In genomic region chr4:89299153-89299789, GRCh38 we compare ENCODE assay signal across 1 cellular context.
TF ChIP-seq lines count a peak whose summit lies in the region.

No MANE protein-coding gene starts in this region.

TF ChIP-seq in K562, 482 proteins besides CTCF, POLR2A, EP300 and RAD21 (continued from another document and continues in another):
- no peak for TF ChIP-seq MNT (conservative IDR thresholded peaks at IDR 0.05)
- no peak for TF ChIP-seq KLF1 (tag; IDR thresholded peaks at IDR 0.05)
- TF ChIP-seq, protein P1, sequence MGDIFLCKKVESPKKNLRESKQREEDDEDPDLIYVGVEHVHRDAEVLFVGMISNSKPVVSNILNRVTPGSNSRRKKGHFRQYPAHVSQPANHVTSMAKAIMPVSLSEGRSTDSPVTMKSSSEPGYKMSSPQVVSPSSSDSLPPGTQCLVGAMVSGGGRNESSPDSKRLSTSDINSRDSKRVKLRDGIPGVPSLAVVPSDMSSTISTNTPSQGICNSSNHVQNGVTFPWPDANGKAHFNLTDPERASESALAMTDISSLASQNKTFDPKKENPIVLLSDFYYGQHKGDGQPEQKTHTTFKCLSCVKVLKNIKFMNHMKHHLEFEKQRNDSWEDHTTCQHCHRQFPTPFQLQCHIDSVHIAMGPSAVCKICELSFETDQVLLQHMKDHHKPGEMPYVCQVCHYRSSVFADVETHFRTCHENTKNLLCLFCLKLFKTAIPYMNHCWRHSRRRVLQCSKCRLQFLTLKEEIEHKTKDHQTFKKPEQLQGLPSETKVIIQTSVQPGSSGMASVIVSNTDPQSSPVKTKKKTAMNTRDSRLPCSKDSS (IDR thresholded peaks at IDR 0.05; ENCODE audit: low read depth, partially characterized antibody), result no peak
- TF ChIP-seq NCOR1 (IDR thresholded peaks at IDR 0.05), result peak; percentile 14; the same call in 1 of the 2 replicates
- no peak for TF ChIP-seq ZNF12 (CRISPR knock-in tag; IDR thresholded peaks at IDR 0.05)
- TF ChIP-seq NFE2 (IDR thresholded peaks at IDR 0.05; ENCODE audit: low read depth), result peak; percentile 28; the same call in 1 of the 2 replicates
- TF ChIP-seq ZNF263 (CRISPR knock-in tag; IDR thresholded peaks at IDR 0.05; ENCODE audit: borderline replicate concordance), result no peak
- no peak for TF ChIP-seq AFF1 (IDR thresholded peaks at IDR 0.05; ENCODE audit: low read depth in 1 of 2, partially characterized antibody in 2 of 2)
- no peak for TF ChIP-seq ZNF76 (CRISPR knock-in tag; IDR thresholded peaks at IDR 0.05; ENCODE audit: borderline replicate concordance)
- TF ChIP-seq HNRNPUL1 (IDR thresholded peaks at IDR 0.05; ENCODE audit: low read length), result no peak
- no peak for TF ChIP-seq CCAR2 (IDR thresholded peaks at IDR 0.05; ENCODE audit: low read depth, low read length)
- peak; percentile 62 for TF ChIP-seq CBFA2T3 (IDR thresholded peaks at IDR 0.05)
- TF ChIP-seq ETS1 (conservative IDR thresholded peaks at IDR 0.05; ENCODE audit: control insufficient read depth, low read depth, low read length), result no peak
- no peak for TF ChIP-seq KDM1A (IDR thresholded peaks at IDR 0.05)
- TF ChIP-seq, protein P2, sequence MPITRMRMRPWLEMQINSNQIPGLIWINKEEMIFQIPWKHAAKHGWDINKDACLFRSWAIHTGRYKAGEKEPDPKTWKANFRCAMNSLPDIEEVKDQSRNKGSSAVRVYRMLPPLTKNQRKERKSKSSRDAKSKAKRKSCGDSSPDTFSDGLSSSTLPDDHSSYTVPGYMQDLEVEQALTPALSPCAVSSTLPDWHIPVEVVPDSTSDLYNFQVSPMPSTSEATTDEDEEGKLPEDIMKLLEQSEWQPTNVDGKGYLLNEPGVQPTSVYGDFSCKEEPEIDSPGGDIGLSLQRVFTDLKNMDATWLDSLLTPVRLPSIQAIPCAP (CRISPR knock-in tag; IDR thresholded peaks at IDR 0.05; ENCODE audit: borderline replicate concordance), result no peak
- no peak for TF ChIP-seq XRCC5 (IDR thresholded peaks at IDR 0.05; ENCODE audit: low read depth, low read length)
- TF ChIP-seq GABPB1 (CRISPR knock-in tag; IDR thresholded peaks at IDR 0.05), result no peak
- no peak for TF ChIP-seq PTRF (tag; IDR thresholded peaks at IDR 0.05)
- TF ChIP-seq, protein P3, sequence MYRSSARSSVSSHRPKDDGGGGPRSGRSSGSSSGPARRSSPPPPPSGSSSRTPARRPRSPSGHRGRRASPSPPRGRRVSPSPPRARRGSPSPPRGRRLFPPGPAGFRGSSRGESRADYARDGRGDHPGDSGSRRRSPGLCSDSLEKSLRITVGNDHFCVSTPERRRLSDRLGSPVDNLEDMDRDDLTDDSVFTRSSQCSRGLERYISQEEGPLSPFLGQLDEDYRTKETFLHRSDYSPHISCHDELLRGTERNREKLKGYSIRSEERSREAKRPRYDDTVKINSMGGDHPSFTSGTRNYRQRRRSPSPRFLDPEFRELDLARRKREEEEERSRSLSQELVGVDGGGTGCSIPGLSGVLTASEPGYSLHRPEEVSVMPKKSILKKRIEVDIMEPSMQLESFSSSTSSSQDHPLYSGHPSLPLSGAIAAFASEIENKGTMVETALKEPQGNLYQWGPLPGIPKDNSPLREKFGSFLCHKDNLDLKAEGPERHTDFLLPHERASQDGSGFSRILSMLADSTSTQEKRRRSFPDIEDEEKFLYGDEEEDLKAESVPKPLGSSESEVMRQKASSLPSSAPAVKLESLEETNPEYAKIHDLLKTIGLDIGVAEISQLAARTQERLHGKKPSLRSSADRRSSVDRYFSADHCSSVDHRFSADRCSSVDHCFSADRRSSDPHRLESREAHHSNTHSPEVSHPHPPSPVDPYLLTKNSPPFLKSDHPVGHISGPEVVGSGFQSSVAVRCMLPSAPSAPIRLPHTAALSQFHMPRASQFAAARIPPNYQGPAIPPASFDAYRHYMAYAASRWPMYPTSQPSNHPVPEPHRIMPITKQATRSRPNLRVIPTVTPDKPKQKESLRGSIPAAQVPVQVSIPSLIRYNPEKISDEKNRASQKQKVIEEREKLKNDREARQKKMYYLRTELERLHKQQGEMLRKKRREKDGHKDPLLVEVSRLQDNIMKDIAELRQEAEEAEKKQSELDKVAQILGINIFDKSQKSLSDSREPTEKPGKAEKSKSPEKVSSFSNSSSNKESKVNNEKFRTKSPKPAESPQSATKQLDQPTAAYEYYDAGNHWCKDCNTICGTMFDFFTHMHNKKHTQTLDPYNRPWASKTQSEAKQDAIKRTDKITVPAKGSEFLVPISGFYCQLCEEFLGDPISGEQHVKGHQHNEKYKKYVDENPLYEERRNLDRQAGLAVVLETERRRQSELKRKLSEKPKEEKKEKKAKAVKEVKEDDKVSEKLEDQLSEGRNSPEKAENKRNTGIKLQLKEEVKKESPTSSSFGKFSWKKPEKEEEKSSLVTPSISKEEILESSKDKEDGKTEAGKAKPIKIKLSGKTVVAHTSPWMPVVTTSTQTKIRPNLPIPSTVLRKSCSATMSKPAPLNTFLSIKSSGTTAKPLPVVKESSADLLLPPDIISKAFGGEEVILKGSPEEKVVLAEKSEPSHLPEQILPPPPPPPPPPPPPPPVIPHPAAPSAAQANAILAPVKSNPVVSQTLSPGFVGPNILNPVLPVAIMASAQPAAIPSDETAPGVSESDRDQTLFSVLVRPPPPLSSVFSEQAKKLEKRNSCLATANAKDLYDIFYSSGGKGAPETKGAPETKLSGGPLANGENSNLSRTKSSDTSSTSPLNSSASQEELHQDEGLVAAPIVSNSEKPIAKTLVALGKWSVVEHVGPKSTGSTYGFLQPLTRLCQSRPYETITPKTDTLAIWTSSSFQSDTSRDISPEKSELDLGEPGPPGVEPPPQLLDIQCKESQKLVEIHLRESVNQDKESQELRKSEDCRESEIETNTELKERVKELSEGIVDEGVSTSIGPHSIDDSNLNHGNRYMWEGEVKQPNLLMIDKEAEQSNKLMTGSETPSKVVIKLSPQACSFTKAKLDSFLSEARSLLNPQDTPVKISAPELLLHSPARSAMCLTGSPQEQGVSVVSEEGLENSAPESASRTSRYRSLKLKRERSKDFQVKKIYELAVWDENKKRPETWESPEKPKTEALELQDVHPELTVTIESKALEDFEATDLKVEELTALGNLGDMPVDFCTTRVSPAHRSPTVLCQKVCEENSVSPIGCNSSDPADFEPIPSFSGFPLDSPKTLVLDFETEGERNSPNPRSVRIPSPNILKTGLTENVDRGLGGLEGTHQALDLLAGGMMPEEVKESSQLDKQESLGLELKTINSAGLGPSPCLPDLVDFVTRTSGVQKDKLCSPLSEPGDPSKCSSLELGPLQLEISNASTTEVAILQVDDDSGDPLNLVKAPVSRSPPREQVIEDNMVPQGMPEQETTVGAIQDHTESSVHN (IDR thresholded peaks at IDR 0.05; ENCODE audit: borderline replicate concordance in 1 of 2, low read depth in 1 of 2), result no peak
- TF ChIP-seq TEAD4 (IDR thresholded peaks at IDR 0.05; ENCODE audit: low read length), result 0 out of 2 replicates have a peak, but pooled peaks have one; percentile 21
- TF ChIP-seq TEAD4 (CRISPR knock-in tag; IDR thresholded peaks at IDR 0.05; ENCODE audit: borderline replicate concordance), result no peak
- no peak for TF ChIP-seq SLC30A9 (CRISPR knock-in tag; IDR thresholded peaks at IDR 0.05)
- TF ChIP-seq TARDBP (IDR thresholded peaks at IDR 0.05), result no peak
- TF ChIP-seq, protein P4, sequence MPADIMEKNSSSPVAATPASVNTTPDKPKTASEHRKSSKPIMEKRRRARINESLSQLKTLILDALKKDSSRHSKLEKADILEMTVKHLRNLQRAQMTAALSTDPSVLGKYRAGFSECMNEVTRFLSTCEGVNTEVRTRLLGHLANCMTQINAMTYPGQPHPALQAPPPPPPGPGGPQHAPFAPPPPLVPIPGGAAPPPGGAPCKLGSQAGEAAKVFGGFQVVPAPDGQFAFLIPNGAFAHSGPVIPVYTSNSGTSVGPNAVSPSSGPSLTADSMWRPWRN (IDR thresholded peaks at IDR 0.05; ENCODE audit: low read depth), result no peak
- no peak for TF ChIP-seq ZNF77 (CRISPR knock-in tag; IDR thresholded peaks at IDR 0.05)
- TF ChIP-seq CBFA2T2 (conservative IDR thresholded peaks at IDR 0.05), result no peak; the same call in 1 of the 2 replicates
- TF ChIP-seq ZNF134 (CRISPR knock-in tag; conservative IDR thresholded peaks at IDR 0.05), result no peak
- TF ChIP-seq CC2D1A (IDR thresholded peaks at IDR 0.05), result no peak
- TF ChIP-seq TAL1 (IDR thresholded peaks at IDR 0.05), result peak; percentile 61; the same call in 1 of the 2 replicates
- no peak for TF ChIP-seq KDM2B (CRISPR knock-in tag; IDR thresholded peaks at IDR 0.05)
- TF ChIP-seq CTBP1 (IDR thresholded peaks at IDR 0.05; ENCODE audit: borderline replicate concordance), result no peak
- no peak for TF ChIP-seq CREB1 (IDR thresholded peaks at IDR 0.05)
- no peak for TF ChIP-seq CREB1 (CRISPR knock-in tag; IDR thresholded peaks at IDR 0.05)
- TF ChIP-seq, protein P5, sequence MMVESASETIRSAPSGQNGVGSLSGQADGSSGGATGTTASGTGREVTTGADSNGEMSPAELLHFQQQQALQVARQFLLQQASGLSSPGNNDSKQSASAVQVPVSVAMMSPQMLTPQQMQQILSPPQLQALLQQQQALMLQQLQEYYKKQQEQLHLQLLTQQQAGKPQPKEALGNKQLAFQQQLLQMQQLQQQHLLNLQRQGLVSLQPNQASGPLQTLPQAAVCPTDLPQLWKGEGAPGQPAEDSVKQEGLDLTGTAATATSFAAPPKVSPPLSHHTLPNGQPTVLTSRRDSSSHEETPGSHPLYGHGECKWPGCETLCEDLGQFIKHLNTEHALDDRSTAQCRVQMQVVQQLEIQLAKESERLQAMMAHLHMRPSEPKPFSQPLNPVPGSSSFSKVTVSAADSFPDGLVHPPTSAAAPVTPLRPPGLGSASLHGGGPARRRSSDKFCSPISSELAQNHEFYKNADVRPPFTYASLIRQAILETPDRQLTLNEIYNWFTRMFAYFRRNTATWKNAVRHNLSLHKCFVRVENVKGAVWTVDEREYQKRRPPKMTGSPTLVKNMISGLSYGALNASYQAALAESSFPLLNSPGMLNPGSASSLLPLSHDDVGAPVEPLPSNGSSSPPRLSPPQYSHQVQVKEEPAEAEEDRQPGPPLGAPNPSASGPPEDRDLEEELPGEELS (CRISPR knock-in tag; IDR thresholded peaks at IDR 0.05; ENCODE audit: borderline replicate concordance), result no peak
- TF ChIP-seq MYBL2 (IDR thresholded peaks at IDR 0.05; ENCODE audit: low read depth), result no peak
- no peak for TF ChIP-seq MYBL2 (CRISPR knock-in tag; IDR thresholded peaks at IDR 0.05; ENCODE audit: borderline replicate concordance)
- no peak for TF ChIP-seq PATZ1 (CRISPR knock-in tag; IDR thresholded peaks at IDR 0.05; ENCODE audit: borderline replicate concordance)
- TF ChIP-seq IRF2 (CRISPR knock-in tag; IDR thresholded peaks at IDR 0.05), result no peak
